22 cellular contexts compared by ENCODE assay signal in genomic region chr2:10271509-10271908, GRCh38. TPM values are rescaled to one million over a fixed set of nuclear protein-coding genes. Genes with fewer than 3 reads are reported as not detected.
DNase-seq lines count a peak whose midpoint lies in the region; ATAC-seq, FAIRE-seq and TF ChIP-seq lines count a peak whose summit lies in the region.
"Had no signal": no experiment of that assay in that cellular context is flagged by ENCODE, and none has a peak within 500 bp of the region (broad histone marks: within the 10 kb centered on the region; RNA-seq: fewer than 3 reads in every experiment).

No MANE protein-coding gene starts in this region.

- H3K9me3 ChIP-seq in H9 (ENCODE audit: control insufficient read depth, low read depth, low read length) (no peaks in the 10 kb centered on the region), PC-9 (ENCODE audit: insufficient read depth, low read depth) (no peaks in the 10 kb centered on the region), endothelial cell of umbilical vein (replicated peaks; ENCODE audit: control insufficient read depth, insufficient read depth, low read length) (no peaks in the 10 kb centered on the region)
- H3K9me3 ChIP-seq: neutrophil, suprapubic skin had no signal

- H3K4me1 Mint-ChIP-seq in H9 = peaks cover 2 to 3% of the 10 kb centered on the region in 2 experiments; a peak in 2 of 4 replicates

- no peaks in the 10 kb centered on the region for H3K79me2 ChIP-seq in H9 (ENCODE audit: insufficient read depth, low read length)
- H3K79me2 ChIP-seq in PC-9 (ENCODE audit: low read depth) = no peaks in the 10 kb centered on the region
- no peaks in the 10 kb centered on the region for H3K79me2 ChIP-seq in endothelial cell of umbilical vein (ENCODE audit: control insufficient read depth, insufficient read depth, low read length)

- no peaks in the 10 kb centered on the region for H4K20me1 ChIP-seq in H9 (ENCODE audit: control insufficient read depth, insufficient read depth, insufficient read length)
- no peaks in the 10 kb centered on the region for H4K20me1 ChIP-seq in PC-9 (ENCODE audit: insufficient read depth)
- no peaks in the 10 kb centered on the region for H4K20me1 ChIP-seq in endothelial cell of umbilical vein (replicated peaks; ENCODE audit: control insufficient read depth, extremely low read depth, insufficient read depth, low read length)

- H3K9me2 ChIP-seq in PC-9 (ENCODE audit: insufficient read depth) = no peaks in the 10 kb centered on the region

- CTCF ChIA-PET in PC-9 (lab: Charles Lee) (interaction anchor here (0.9 to 1.6 kb wide), 2 partner anchors 15 to 137 kb away, joined by 3 to 4 read pairs; no protein-coding TSS in a partner anchor), endothelial cell of umbilical vein (lab: Charles Lee) (interaction anchor here (1.3 to 2.7 kb wide), 8 partner anchors 31 to 199 kb away, joined by 3 to 46 read pairs (median 10); partner anchors contain the start of gene HPCAL1)

- no peaks in the 10 kb centered on the region for H3K79me1 ChIP-seq in H9 (ENCODE audit: insufficient read depth, low read depth, low read length, poor library complexity, severe bottlenecking)

- H2AK5ac ChIP-seq in H9 (ENCODE audit: insufficient read length, low read length) = no peak overlapping the region

- no peak overlapping the region for H4K91ac ChIP-seq in H9 (ENCODE audit: insufficient read length, low read depth, low read length)

- no peak overlapping the region for H3T11ph ChIP-seq in H9 (ENCODE audit: low read length)

- H3K9me1 ChIP-seq in endothelial cell of umbilical vein (replicated peaks; ENCODE audit: control insufficient read depth, extremely low read depth, insufficient read depth, low read length) = no peaks in the 10 kb centered on the region

- no peak overlapping the region for H3K4me2 ChIP-seq in H9 (ENCODE audit: insufficient read depth, insufficient read length, low read length)
- H3K4me2 ChIP-seq in PC-9 = peak overlapping the region; percentile 56; the same call in 1 of the 2 replicates
- H3K4me2 ChIP-seq in endothelial cell of umbilical vein (ENCODE audit: insufficient read depth, low read length) = no peak overlapping the region

- no peak overlapping the region for H3K4me3 ChIP-seq in PC-9
- H3K4me3 ChIP-seq in endothelial cell of umbilical vein (replicated peaks in 1 of 3; ENCODE audit: insufficient read depth in 1 of 3, low read depth in 1 of 3, low read length in 3 of 3) = no peak overlapping the region
- H3K4me3 ChIP-seq: lung, SK-N-MC, suprapubic skin had no signal

- H4K8ac ChIP-seq in H9 (replicated peaks; ENCODE audit: insufficient read length, low read depth, low read length) = no peak overlapping the region

- no peak overlapping the region for H2BK12ac ChIP-seq in H9 (ENCODE audit: insufficient read length, low read depth, low read length)

- no peak for TF ChIP-seq POLR2A in endothelial cell of umbilical vein (IDR thresholded peaks at IDR 0.05; ENCODE audit: low read depth, low read length)

- no peak overlapping the region for H3K4ac ChIP-seq in H9 (ENCODE audit: low read depth, low read length)

- H3K23ac ChIP-seq in H9 (ENCODE audit: insufficient read length, low read depth, low read length) = no peak overlapping the region

- no peak overlapping the region for H4K5ac ChIP-seq in H9 (ENCODE audit: insufficient read length, low read depth, low read length)

- peaks cover 0 to 4% of the 10 kb centered on the region in 2 experiments; a peak in 2 of 5 replicates for H3K9me3 Mint-ChIP-seq in H9
- H3K9me3 Mint-ChIP-seq: CD8-positive, alpha-beta memory T cell; immature natural killer cell had no signal

- H3K27me3 ChIP-seq in H9 (ENCODE audit: insufficient read depth, low read length) (no peaks in the 10 kb centered on the region), PC-9 (ENCODE audit: insufficient read depth, low read depth) (no peaks in the 10 kb centered on the region), endothelial cell of umbilical vein (ENCODE audit: control insufficient read depth in 2 of 2, insufficient read depth in 2 of 2, low read length in 2 of 2) (no peaks in the 10 kb centered on the region)
- H3K27me3 ChIP-seq: neutrophil, suprapubic skin had no signal

- H2AFZ ChIP-seq in H9 (ENCODE audit: low read length) (no peak overlapping the region), PC-9 (no peak overlapping the region), endothelial cell of umbilical vein (ENCODE audit: low read depth, low read length) (no peak overlapping the region)

- H3K4me1 ChIP-seq in H9 (ENCODE audit: insufficient read depth, low read length) (no peaks in the 10 kb centered on the region), PC-9 (replicated peaks; ENCODE audit: insufficient read depth) (peaks cover 22% of the 10 kb centered on the region), endothelial cell of umbilical vein (ENCODE audit: control insufficient read depth, extremely low read depth, insufficient read depth, low read length) (peaks cover 3% of the 10 kb centered on the region)

- FAIRE-seq in endothelial cell of umbilical vein (lab: Jason Lieb, UNC) = no peak

- H3K18ac ChIP-seq in H9 (ENCODE audit: insufficient read length, low read depth, low read length) = no peak overlapping the region

- H3K27ac Mint-ChIP-seq in H9 = no peak overlapping the region
- H3K27ac Mint-ChIP-seq: immature natural killer cell, T-helper 17 cell had no signal

- no peak overlapping the region for H3K14ac ChIP-seq in H9 (ENCODE audit: insufficient read depth, low read length)

- WGBS in H9 (ENCODE audit: extremely low coverage, insufficient read length, low lambda C conversion rate) = no CpG with 5 or more reads among the region's 15 CpGs

- H3K27me3 Mint-ChIP-seq in H9 (ENCODE audit: low read depth) = peaks cover 2% of the 10 kb centered on the region
- H3K27me3 Mint-ChIP-seq: T-helper 17 cell had no signal

- no peak overlapping the region for H2BK5ac ChIP-seq in H9 (ENCODE audit: insufficient read length, low read length)

- POLR2A ChIA-PET in PC-9 (lab: Charles Lee; ENCODE audit: unreplicated experiment) (interaction anchor here (0.5 kb wide), 1 partner anchor 31 kb away, joined by 3 read pairs; no protein-coding TSS in a partner anchor), endothelial cell of umbilical vein (lab: Charles Lee) (no interaction called here)

- peak; percentile 13 for DNase-seq in H9
- DNase-seq in PC-9 = no peak
- DNase-seq in endothelial cell of umbilical vein (ENCODE audit: low read depth, low spot score) = no peak
- DNase-seq in posterior vena cava (ENCODE audit: low spot score) = peak; percentile 34
- no peak for DNase-seq in COR-L47 (lab: John Stamatoyannopoulos, UW)
- DNase-seq: activated CD4-positive, alpha-beta T cell treated with anti-CD3 and anti-CD28 coated beads for 48 hours; activated gamma-delta T cell treated with Interleukin-2 at 50 U/mL for 16 hours; central memory CD4-positive, alpha-beta T cell; GF-D8; immature natural killer cell; Kasumi-1; NCI-H187; NCI-H345; stimulated activated CD4-positive, alpha-beta T cell treated with anti-CD3 and anti-CD28 coated beads, Interleukin-1b, Interleukin-23, amount 100 ng/mL, for 48 hours; T-helper 17 cell had no signal

- no peak overlapping the region for H2BK20ac ChIP-seq in H9 (ENCODE audit: low read depth, low read length, poor library complexity, severe bottlenecking)

- H3K9ac ChIP-seq in H9 (ENCODE audit: extremely low read depth, insufficient read length, low read length) = no peak overlapping the region
- no peak overlapping the region for H3K9ac ChIP-seq in endothelial cell of umbilical vein (replicated peaks; ENCODE audit: extremely low read depth, insufficient read depth, low read length)

- dilution Hi-C loops in endothelial cell of umbilical vein (cut with MboI; ENCODE audit: extremely low pct_ligation_motif_present, low sequenced_read_pairs) = no loop called here

- H2BK120ac ChIP-seq in H9 (ENCODE audit: low read depth, low read length, poor library complexity, severe bottlenecking) = no peak overlapping the region

- ATAC-seq in HG02588 (IDR thresholded peaks at IDR 0.05; ENCODE audit: unreplicated experiment) = no peak
- no peak for ATAC-seq in GM21367 (IDR thresholded peaks at IDR 0.05; ENCODE audit: unreplicated experiment)
- ATAC-seq: T-helper 17 cell had no signal

- intact Hi-C loops in PC-9 (cut with micrococcal nuclease; ENCODE audit: unreplicated experiment) (no loop called here), endothelial cell of umbilical vein (cut with micrococcal nuclease) (loop anchor here (2.0 to 5.0 kb wide), 2 partner anchors 59 to 391 kb away; no protein-coding TSS in a partner anchor), posterior vena cava (cut with DNase I) (no loop called here)

- H2BK15ac ChIP-seq in H9 (ENCODE audit: low read depth, low read length) = no peak overlapping the region

- H3K36me3 ChIP-seq in PC-9 (ENCODE audit: low read depth) = no peaks in the 10 kb centered on the region
- H3K36me3 ChIP-seq in endothelial cell of umbilical vein (ENCODE audit: control insufficient read depth in 2 of 2, extremely low read depth in 1 of 2, insufficient read depth in 2 of 2, low read length in 2 of 2) = no peaks in the 10 kb centered on the region
- H3K36me3 ChIP-seq: neutrophil, suprapubic skin had no signal

- 0 out of 5 replicates have a peak overlapping the region, but pooled peaks of 1 of the 2 experiments have one; percentile 30 for H3K4me3 Mint-ChIP-seq in H9
- H3K4me3 Mint-ChIP-seq: CD8-positive, alpha-beta memory T cell; immature natural killer cell; T-helper 17 cell had no signal

- TF ChIP-seq CTCF in H9 (conservative IDR thresholded peaks at IDR 0.05) (no peak), PC-9 (conservative IDR thresholded peaks at IDR 0.05) (no peak), endothelial cell of umbilical vein (IDR thresholded peaks at IDR 0.05; ENCODE audit: extremely low read depth in 1 of 2, insufficient read depth in 1 of 2, low read depth in 1 of 2, low read length in 2 of 2) (no peak)

- no TSS peak for BruUV-seq in PC-9 (replicated peaks; lab: Mats Ljungman, UMichigan)
- BruUV-seq in endothelial cell of umbilical vein (replicated peaks; lab: Mats Ljungman, UMichigan) = no TSS peak

- H3K36me3 Mint-ChIP-seq in H9 (ENCODE audit: insufficient read depth in 1 of 3, low read depth in 3 of 3) = no peaks in the 10 kb centered on the region
- H3K36me3 Mint-ChIP-seq: CD8-positive, alpha-beta memory T cell; immature natural killer cell had no signal

- no peak overlapping the region for H3K56ac ChIP-seq in H9 (ENCODE audit: insufficient read length, low read depth, low read length)

- H3F3A ChIP-seq in PC-9 (ENCODE audit: insufficient read depth, low read depth) = peaks cover 14% of the 10 kb centered on the region; the same call in 1 of the 2 replicates

- H3K23me2 ChIP-seq in H9 (ENCODE audit: insufficient read length, low read depth, low read length, poor library complexity, severe bottlenecking) = no peaks in the 10 kb centered on the region

- H3K27ac ChIP-seq in H9 (ENCODE audit: insufficient read length, low read depth, low read length) = no peak overlapping the region
- H3K27ac ChIP-seq in PC-9 = no peak overlapping the region
- H3K27ac ChIP-seq in endothelial cell of umbilical vein (ENCODE audit: insufficient read depth, low read depth, low read length) = no peak overlapping the region
- H3K27ac ChIP-seq: neutrophil, SK-N-MC, suprapubic skin had no signal

RNA-seq across cellular contexts. Expression of gene HPCAL1, which starts 31.2 kb away (rescaled TPM):
- total RNA-seq in H9 (2021) (4.7 and 5.9 TPM in 2 replicates), PC-9 (2021) (91.1 and 105 TPM in 2 replicates), endothelial cell of umbilical vein (68.1 and 77.4 TPM in 2 replicates), posterior vena cava (10 to 100 TPM; 21.6 to 26.0 TPM)
- 56.5 and 67.3 TPM in 2 replicates for polyA plus RNA-seq in endothelial cell of umbilical vein
- 40.8 and 44.2 TPM in 2 replicates for polyA plus RNA-seq in endothelial cell of umbilical vein (2011; cell fraction: cytosol; rRNA removed)
- polyA plus RNA-seq in endothelial cell of umbilical vein (2011; cell fraction: nucleus; rRNA removed) = 34.7 and 39.6 TPM in 2 replicates
- 79.1 and 104 TPM in 2 replicates for polyA plus RNA-seq in endothelial cell of umbilical vein (2012)
- polyA minus RNA-seq in endothelial cell of umbilical vein = 17.4 and 19.0 TPM in 2 replicates
- 48.7 TPM for polyA minus RNA-seq in endothelial cell of umbilical vein (2011; cell fraction: cytosol; rRNA and poly(A)+ RNA removed)
- polyA minus RNA-seq in endothelial cell of umbilical vein (2011; cell fraction: nucleus; rRNA and poly(A)+ RNA removed) = 8.8 and 14.8 TPM in 2 replicates

Comparison
In these comparisons a context has a peak if more than half of its experiments do, and no peak if none do; other contexts are left out.
1. DNase-seq: peak in H9 (single experiment) and posterior vena cava (single experiment); none in PC-9 (0 of 2), endothelial cell of umbilical vein (single experiment) and COR-L47 (single experiment).